7 cellular contexts compared by ENCODE assay signal in the genomic region with DNA sequence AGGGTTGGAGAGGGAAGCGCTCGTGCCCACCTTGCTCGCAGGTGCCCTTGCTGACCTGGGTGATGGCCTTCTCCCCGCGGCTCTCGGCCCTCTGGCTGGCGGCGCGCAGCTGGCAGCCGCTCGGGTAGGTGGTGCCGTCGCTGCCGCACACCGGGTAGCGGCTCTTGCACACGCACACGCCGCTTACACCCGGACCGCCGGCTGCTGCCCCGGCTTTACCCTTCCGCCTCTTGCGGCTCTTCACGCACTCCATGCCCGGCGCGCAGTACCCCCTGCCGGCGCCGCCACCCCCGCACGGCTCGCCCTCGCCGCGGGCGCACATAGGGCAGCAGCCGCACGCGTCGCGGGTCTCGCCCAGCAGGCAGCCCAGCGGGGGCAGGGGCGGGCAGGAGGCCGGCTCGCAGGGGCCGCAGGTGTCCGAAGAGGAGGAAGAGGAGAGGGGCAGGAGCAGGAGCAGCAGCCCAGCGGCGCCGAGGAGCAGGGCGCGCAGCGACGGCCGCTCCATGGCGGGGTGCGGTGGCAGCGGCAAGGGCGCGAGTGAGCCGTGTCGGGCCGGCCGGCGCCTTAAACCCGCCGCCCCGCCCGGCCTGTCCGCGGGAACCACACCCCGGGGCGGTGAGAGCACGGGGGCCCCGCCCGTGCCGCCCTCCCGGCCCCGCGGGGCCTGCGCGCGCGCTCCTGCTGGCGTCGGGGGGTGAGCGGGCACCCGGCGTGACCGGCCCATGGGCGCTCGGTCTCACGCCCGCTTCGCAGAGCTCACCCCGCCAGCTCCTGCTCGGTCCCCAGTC. TPM values are rescaled to one million over a fixed set of nuclear protein-coding genes. Genes with fewer than 3 reads are reported as not detected.
DNase-seq lines count a peak whose midpoint lies in the region; TF ChIP-seq lines count a peak whose summit lies in the region.

Gene IGFBP7, minus strand, starts transcription at position 539 of the 788 bp plus-strand sequence. Its CDS starts 34 bp downstream, at position 505.

- peaks cover 11% of the 10 kb centered on the region for H3K27me3 Mint-ChIP-seq in HFFc6 (ENCODE audit: insufficient read depth)

- TF ChIP-seq CTCF in GM12864 (IDR thresholded peaks at IDR 0.05; ENCODE audit: low read depth, low read length, missing control alignments) (no peak), HFFc6 (IDR thresholded peaks at IDR 0.05) (peak; percentile 34; the same call in 1 of the 2 replicates), liver (IDR thresholded peaks at IDR 0.05; ENCODE audit: low read depth, low read length, missing input control) (no peak)

- no peaks in the 10 kb centered on the region for H3K9me3 ChIP-seq in liver (ENCODE audit: control insufficient read depth in 4 of 4, low read length in 3 of 4)
- no peaks in the 10 kb centered on the region for H3K9me3 ChIP-seq in stomach smooth muscle (ENCODE audit: control insufficient read depth in 2 of 2, low read length in 2 of 2)

- H3K36me3 Mint-ChIP-seq in HFFc6 (ENCODE audit: low read depth), result peaks cover 40% of the 10 kb centered on the region

- 4% methylated on average over 101 of the region's 101 CpGs for WGBS in liver

- H3K27ac ChIP-seq in liver (ENCODE audit: low read depth in 1 of 2, low read length in 2 of 2) (peak within 1 kb of the TSS; percentile 78 to 84), stomach smooth muscle (ENCODE audit: low read length) (peak within 1 kb of the TSS; percentile 98)

- DNase-seq in GM12864 (ENCODE audit: low read depth), result no peak
- peak; percentile 34 for DNase-seq in HFFc6
- peak; percentile 77 for DNase-seq in RPMI7951 (ENCODE audit: low read depth)
- DNase-seq in ecto neural progenitor cell (ENCODE audit: low spot score), result peak; percentile 63
- no peak for DNase-seq in effector CD4-positive, alpha-beta T cell

- H3K4me3 ChIP-seq in GM12864 (ENCODE audit: low read depth, low read length) (peak within 1 kb of the TSS; percentile 23), liver (ENCODE audit: low read depth in 1 of 3, low read length in 3 of 3) (peak within 1 kb of the TSS; percentile 24 to 69 (median 51)), stomach smooth muscle (ENCODE audit: low read length in 2 of 2) (peak within 1 kb of the TSS; percentile 80 to 92)

- H3K27me3 ChIP-seq in liver (ENCODE audit: control insufficient read depth in 4 of 4, insufficient read depth in 4 of 4, low read length in 3 of 4) (peaks cover 0 to 4% (median 2%) of the 10 kb centered on the region in 4 donors), stomach smooth muscle (ENCODE audit: control insufficient read depth in 1 of 2, insufficient read depth in 2 of 2, low read length in 2 of 2) (no peaks in the 10 kb centered on the region)

- peak within 1 kb of the TSS; percentile 92 for H3K4me3 Mint-ChIP-seq in HFFc6

- no peak for TF ChIP-seq RAD21 in liver (IDR thresholded peaks at IDR 0.05)

- H3K36me3 ChIP-seq in liver (ENCODE audit: control insufficient read depth in 4 of 4, insufficient read depth in 3 of 4, low read depth in 1 of 4, low read length in 3 of 4) (no peaks in the 10 kb centered on the region), stomach smooth muscle (ENCODE audit: control insufficient read depth in 2 of 2, insufficient read depth in 2 of 2, low read length in 2 of 2) (no peaks in the 10 kb centered on the region)

- H3K9ac ChIP-seq in liver (ENCODE audit: low read depth in 1 of 2, low read length in 2 of 2), result peak within 1 kb of the TSS in 1 of 2 donors; percentile 49
- peak within 1 kb of the TSS; percentile 77 to 93 for H3K9ac ChIP-seq in stomach smooth muscle (ENCODE audit: low read length in 2 of 2)

- peaks cover 21% of the 10 kb centered on the region for H3K9me3 Mint-ChIP-seq in HFFc6

- H3K4me1 ChIP-seq in liver (ENCODE audit: control insufficient read depth in 4 of 4, insufficient read depth in 4 of 4, low read length in 3 of 4) (peaks cover 0 to 19% (median 10%) of the 10 kb centered on the region in 4 donors), stomach smooth muscle (ENCODE audit: control insufficient read depth, insufficient read depth, low read length) (peaks cover 14% of the 10 kb centered on the region)

- peaks cover 89% of the 10 kb centered on the region for H3K4me1 Mint-ChIP-seq in HFFc6 (ENCODE audit: low read depth)

- H3K27ac Mint-ChIP-seq in HFFc6, result peak within 1 kb of the TSS; percentile 99

TF ChIP-seq in liver, 16 proteins besides CTCF, POLR2A, EP300 and RAD21:
- TF ChIP-seq, protein P1, sequence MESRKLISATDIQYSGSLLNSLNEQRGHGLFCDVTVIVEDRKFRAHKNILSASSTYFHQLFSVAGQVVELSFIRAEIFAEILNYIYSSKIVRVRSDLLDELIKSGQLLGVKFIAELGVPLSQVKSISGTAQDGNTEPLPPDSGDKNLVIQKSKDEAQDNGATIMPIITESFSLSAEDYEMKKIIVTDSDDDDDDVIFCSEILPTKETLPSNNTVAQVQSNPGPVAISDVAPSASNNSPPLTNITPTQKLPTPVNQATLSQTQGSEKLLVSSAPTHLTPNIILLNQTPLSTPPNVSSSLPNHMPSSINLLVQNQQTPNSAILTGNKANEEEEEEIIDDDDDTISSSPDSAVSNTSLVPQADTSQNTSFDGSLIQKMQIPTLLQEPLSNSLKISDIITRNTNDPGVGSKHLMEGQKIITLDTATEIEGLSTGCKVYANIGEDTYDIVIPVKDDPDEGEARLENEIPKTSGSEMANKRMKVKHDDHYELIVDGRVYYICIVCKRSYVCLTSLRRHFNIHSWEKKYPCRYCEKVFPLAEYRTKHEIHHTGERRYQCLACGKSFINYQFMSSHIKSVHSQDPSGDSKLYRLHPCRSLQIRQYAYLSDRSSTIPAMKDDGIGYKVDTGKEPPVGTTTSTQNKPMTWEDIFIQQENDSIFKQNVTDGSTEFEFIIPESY (IDR thresholded peaks at IDR 0.05), result no peak
- TF ChIP-seq NR2F2 (IDR thresholded peaks at IDR 0.05) (no peak), EGR1 (IDR thresholded peaks at IDR 0.05; ENCODE audit: low read depth in 2 of 2) (no peak), GABPA (IDR thresholded peaks at IDR 0.05 in 1 of 2, conservative IDR thresholded peaks at IDR 0.05 in 1 of 2) (no peak), HNF4A (conservative IDR thresholded peaks at IDR 0.05) (no peak), FOXA1 (IDR thresholded peaks at IDR 0.05) (no peak), FOXA2 (IDR thresholded peaks at IDR 0.05) (no peak), JUND (IDR thresholded peaks at IDR 0.05) (no peak), SP1 (IDR thresholded peaks at IDR 0.05) (no peak), HNF4G (IDR thresholded peaks at IDR 0.05) (no peak)
- TF ChIP-seq, protein P2, sequence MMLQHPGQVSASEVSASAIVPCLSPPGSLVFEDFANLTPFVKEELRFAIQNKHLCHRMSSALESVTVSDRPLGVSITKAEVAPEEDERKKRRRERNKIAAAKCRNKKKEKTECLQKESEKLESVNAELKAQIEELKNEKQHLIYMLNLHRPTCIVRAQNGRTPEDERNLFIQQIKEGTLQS (IDR thresholded peaks at IDR 0.05), result no peak

RNA-seq across cellular contexts. Expression of gene IGFBP7, which starts in this region (rescaled TPM):
- total RNA-seq in HFFc6 (2021; fragmentation: NEBNext Ultra II Directional; extraction: Animal tissue kit (Norgen Biotek cat#: 25700)), result 100 to 1,000 TPM; 464 to 821 (median 485) TPM
- total RNA-seq in RPMI7951 (2014; rRNA removed; shearing (Covaris generic)), result 436 and 611 TPM in 2 replicates
- total RNA-seq in liver, result 100 to 1,000 TPM in 1 of 2 donors, 10 to 100 TPM in 1; 60.5 to 195 TPM
- 100 to 1,000 TPM; 215 to 216 TPM for polyA plus RNA-seq in liver

Comparison
In these comparisons a context has a peak if more than half of its experiments do, and no peak if none do; other contexts are left out.
1. DNase-seq: peak in HFFc6 (single experiment), RPMI7951 (single experiment) and ecto neural progenitor cell (single experiment); none in GM12864 (single experiment) and effector CD4-positive, alpha-beta T cell (single experiment).
2. H3K4me3 ChIP-seq: peak in every context shown above with its lines; median percentile 86 in stomach smooth muscle; 51 in liver; 23 in GM12864.